ENCODE assay signal across 8 cellular contexts in genomic region chr10:73251683-73252444, GRCh38. TPM values are rescaled to one million over a fixed set of nuclear protein-coding genes. Genes with fewer than 3 reads are reported as not detected.
DNase-seq lines count a peak whose midpoint lies in the region; FAIRE-seq and TF ChIP-seq lines count a peak whose summit lies in the region.

No MANE protein-coding gene starts in this region.

- H3K4me3 ChIP-seq in Jurkat, Clone E6-1 (ENCODE audit: low read length): peak overlapping the region; percentile 100
- H3K4me3 ChIP-seq in astrocyte of the cerebellum (ENCODE audit: low read depth, low read length) (peak overlapping the region; percentile 96), keratinocyte (ENCODE audit: control insufficient read depth in 2 of 3, extremely low read depth in 1 of 3, insufficient read depth in 2 of 3, low read depth in 1 of 3, low read length in 3 of 3) (peak overlapping the region; percentile 68 to 89 (median 72))

- H3K4me3 Mint-ChIP-seq in activated naive CD4-positive, alpha-beta T cell treated with anti-CD3 and anti-CD28 coated beads for 36 hours: peak overlapping the region; percentile 98
- peak overlapping the region; percentile 100 for H3K4me3 Mint-ChIP-seq in stimulated activated naive CD8-positive, alpha-beta T cell treated with anti-CD3 and anti-CD28 coated beads, Interleukin-15, Interleukin-2, amounts not matched to agents 100 ng/mL and 50 ng/mL, for 24 hours

- peak overlapping the region; percentile 86 for H2AFZ ChIP-seq in keratinocyte (ENCODE audit: control insufficient read depth, low read length)

- H3K27ac Mint-ChIP-seq in activated naive CD4-positive, alpha-beta T cell treated with anti-CD3 and anti-CD28 coated beads for 36 hours: peak overlapping the region; percentile 94
- H3K27ac Mint-ChIP-seq in stimulated activated naive CD8-positive, alpha-beta T cell treated with anti-CD3 and anti-CD28 coated beads, Interleukin-15, Interleukin-2, amounts not matched to agents 100 ng/mL and 50 ng/mL, for 24 hours: peak overlapping the region; percentile 99

- intact Hi-C loops in activated naive CD4-positive, alpha-beta T cell treated with anti-CD3 and anti-CD28 coated beads for 36 hours (cut with micrococcal nuclease): loop anchor here (1.0 to 5.0 kb wide), 7 partner anchors 106 to 690 kb away; partner anchors contain the start of genes CFAP70, NDST2, PPP3CB and SEC24C

- H3K9me3 Mint-ChIP-seq in activated naive CD4-positive, alpha-beta T cell treated with anti-CD3 and anti-CD28 coated beads for 36 hours: no peaks in the 10 kb centered on the region
- H3K9me3 Mint-ChIP-seq in stimulated activated naive CD8-positive, alpha-beta T cell treated with anti-CD3 and anti-CD28 coated beads, Interleukin-15, Interleukin-2, amounts not matched to agents 100 ng/mL and 50 ng/mL, for 24 hours: no peaks in the 10 kb centered on the region

- H3K27ac ChIP-seq in keratinocyte (ENCODE audit: control insufficient read depth, insufficient read depth, low read length): peak overlapping the region; percentile 94

- H3K4me1 ChIP-seq in keratinocyte (ENCODE audit: control insufficient read depth, extremely low read depth, insufficient read depth, low read length): peaks cover 21% of the 10 kb centered on the region

- peaks cover 49% of the 10 kb centered on the region for H3K79me2 ChIP-seq in keratinocyte (ENCODE audit: control insufficient read depth, insufficient read depth, low read length)

- no peaks in the 10 kb centered on the region for H3K27me3 Mint-ChIP-seq in activated naive CD4-positive, alpha-beta T cell treated with anti-CD3 and anti-CD28 coated beads for 36 hours (ENCODE audit: low read depth)
- no peaks in the 10 kb centered on the region for H3K27me3 Mint-ChIP-seq in stimulated activated naive CD8-positive, alpha-beta T cell treated with anti-CD3 and anti-CD28 coated beads, Interleukin-15, Interleukin-2, amounts not matched to agents 100 ng/mL and 50 ng/mL, for 24 hours

- peak overlapping the region; percentile 77 for H3K4me2 ChIP-seq in keratinocyte (ENCODE audit: control insufficient read depth, extremely low read depth, insufficient read depth, low read depth, low read length)

- peak overlapping the region; percentile 94 for H3K9ac ChIP-seq in keratinocyte (ENCODE audit: control insufficient read depth, extremely low read depth, insufficient read depth, low read length)

- CTCF ChIA-PET in activated naive CD4-positive, alpha-beta T cell treated with anti-CD3 and anti-CD28 coated beads for 36 hours (lab: Charles Lee): interaction anchor here (0.6 to 0.8 kb wide), 4 partner anchors 12 to 1036 kb away, joined by 3 read pairs; partner anchors contain the start of gene ANAPC16

- TF ChIP-seq CTCF in astrocyte of the cerebellum (IDR thresholded peaks at IDR 0.05; ENCODE audit: low read depth, low read length, missing control alignments) (no peak), keratinocyte (optimal IDR thresholded peaks at IDR 0.05 in 1 of 3, IDR thresholded peaks at IDR 0.05 in 1 of 3, conservative IDR thresholded peaks at IDR 0.05 in 1 of 3; ENCODE audit: extremely low read depth in 1 of 3, insufficient read depth in 2 of 3, low read length in 3 of 3) (no peak)

- no peaks in the 10 kb centered on the region for H3K9me3 ChIP-seq in keratinocyte (ENCODE audit: control insufficient read depth, low read depth, low read length)

- in situ Hi-C loops in astrocyte of the cerebellum (cut with HindIII; ENCODE audit: low sequenced_read_pairs): no loop called here

- peaks cover 42% of the 10 kb centered on the region for H3K4me1 Mint-ChIP-seq in activated naive CD4-positive, alpha-beta T cell treated with anti-CD3 and anti-CD28 coated beads for 36 hours (ENCODE audit: low read depth)
- peaks cover 56% of the 10 kb centered on the region for H3K4me1 Mint-ChIP-seq in stimulated activated naive CD8-positive, alpha-beta T cell treated with anti-CD3 and anti-CD28 coated beads, Interleukin-15, Interleukin-2, amounts not matched to agents 100 ng/mL and 50 ng/mL, for 24 hours (ENCODE audit: low read depth)

- no peaks in the 10 kb centered on the region for H4K20me1 ChIP-seq in keratinocyte (ENCODE audit: control insufficient read depth, extremely low read depth, insufficient read depth, low read length)

- FAIRE-seq in keratinocyte (lab: Jason Lieb, UNC): no peak

- peaks cover 6 to 27% of the 10 kb centered on the region in 2 experiments for H3K36me3 ChIP-seq in keratinocyte (ENCODE audit: control insufficient read depth in 2 of 2, extremely low read depth in 1 of 2, insufficient read depth in 2 of 2, low read length in 2 of 2)

- dilution Hi-C loops in keratinocyte (cut with MboI; ENCODE audit: extremely low pct_ligation_motif_present, low sequenced_read_pairs): loop anchor here (25.0 kb wide), 1 partner anchor 135 kb away; no protein-coding TSS in a partner anchor

- peak; percentile 17 for DNase-seq in activated naive CD4-positive, alpha-beta T cell treated with anti-CD3 and anti-CD28 coated beads for 36 hours
- DNase-seq in activated naive CD4-positive, alpha-beta T cell treated with anti-CD3 and anti-CD28 coated beads, Interleukin-2, amount 50 U/mL, for 16 hours: no peak
- DNase-seq in Jurkat, Clone E6-1 (ENCODE audit: low read depth, low spot score): no peak
- DNase-seq in astrocyte of the cerebellum (ENCODE audit: low read depth): no peak
- no peak for DNase-seq in keratinocyte (ENCODE audit: low read depth, low spot score)
- no peak for DNase-seq in superior temporal gyrus (ENCODE audit: extremely low spot score)
- DNase-seq in NK-92 (lab: John Stamatoyannopoulos, UW; ENCODE audit: unreplicated experiment): no peak

- H3K36me3 Mint-ChIP-seq in activated naive CD4-positive, alpha-beta T cell treated with anti-CD3 and anti-CD28 coated beads for 36 hours (ENCODE audit: low read depth): peaks cover 38% of the 10 kb centered on the region
- H3K36me3 Mint-ChIP-seq in stimulated activated naive CD8-positive, alpha-beta T cell treated with anti-CD3 and anti-CD28 coated beads, Interleukin-15, Interleukin-2, amounts not matched to agents 100 ng/mL and 50 ng/mL, for 24 hours (ENCODE audit: low read depth): peaks cover 43% of the 10 kb centered on the region

- H3K9me1 ChIP-seq in keratinocyte (ENCODE audit: control insufficient read depth, extremely low read depth, insufficient read depth, low read length): no peaks in the 10 kb centered on the region

- no peaks in the 10 kb centered on the region for H3K27me3 ChIP-seq in keratinocyte (ENCODE audit: control insufficient read depth, extremely low read depth, insufficient read depth, low read length)

RNA-seq across cellular contexts. Expression of gene MRPS16, which starts 0.6 kb away (rescaled TPM):
- total RNA-seq in activated naive CD4-positive, alpha-beta T cell treated with anti-CD3 and anti-CD28 coated beads for 36 hours: 100 to 1,000 TPM; 140 to 145 TPM
- polyA plus RNA-seq in Jurkat, Clone E6-1 (2012; ENCODE audit: insufficient read depth, insufficient read length): 148 TPM
- 79.2 to 95.4 TPM (median 79.9 TPM) in 3 replicates for polyA plus RNA-seq in keratinocyte
- 20.6 TPM for polyA plus RNA-seq in keratinocyte (2011; ENCODE audit: low read depth)
- 53.3 and 67.5 TPM in 2 replicates for polyA plus RNA-seq in keratinocyte (2011; cell fraction: cytosol; rRNA removed)
- polyA plus RNA-seq in keratinocyte (2011; cell fraction: nucleus; rRNA removed): 33.7 and 46.1 TPM in 2 replicates
- 70.7 and 105 TPM in 2 replicates for polyA plus RNA-seq in keratinocyte (2012; ENCODE audit: low replicate concordance)
- polyA minus RNA-seq in keratinocyte: 32.8 to 59.0 TPM (median 56.3 TPM) in 3 replicates
- polyA minus RNA-seq in keratinocyte (2011; cell fraction: cytosol; rRNA and poly(A)+ RNA removed): 74.6 TPM
- 17.6 and 22.0 TPM in 2 replicates for polyA minus RNA-seq in keratinocyte (2011; cell fraction: nucleus; rRNA and poly(A)+ RNA removed)

RNA-seq across cellular contexts. Expression of gene DNAJC9, which starts 4.8 kb away (rescaled TPM):
- 10 to 100 TPM; 55.2 to 57.2 TPM for total RNA-seq in activated naive CD4-positive, alpha-beta T cell treated with anti-CD3 and anti-CD28 coated beads for 36 hours
- polyA plus RNA-seq in Jurkat, Clone E6-1 (2012; ENCODE audit: insufficient read depth, insufficient read length): 89.4 TPM
- polyA plus RNA-seq in keratinocyte: 14.1 to 23.9 TPM (median 23.3 TPM) in 3 replicates
- 12.7 TPM for polyA plus RNA-seq in keratinocyte (2011; ENCODE audit: low read depth)
- polyA plus RNA-seq in keratinocyte (2011; cell fraction: cytosol; rRNA removed): 16.0 and 21.1 TPM in 2 replicates
- 18.9 and 23.5 TPM in 2 replicates for polyA plus RNA-seq in keratinocyte (2011; cell fraction: nucleus; rRNA removed)
- 11.4 and 20.8 TPM in 2 replicates for polyA plus RNA-seq in keratinocyte (2012; ENCODE audit: low replicate concordance)
- 5.7 to 22.0 TPM (median 9.4 TPM) in 3 replicates for polyA minus RNA-seq in keratinocyte
- polyA minus RNA-seq in keratinocyte (2011; cell fraction: cytosol; rRNA and poly(A)+ RNA removed): 16.7 TPM
- polyA minus RNA-seq in keratinocyte (2011; cell fraction: nucleus; rRNA and poly(A)+ RNA removed): 6.1 and 7.9 TPM in 2 replicates
